ENCODE assay signal across 1 cellular context in the genomic region with DNA sequence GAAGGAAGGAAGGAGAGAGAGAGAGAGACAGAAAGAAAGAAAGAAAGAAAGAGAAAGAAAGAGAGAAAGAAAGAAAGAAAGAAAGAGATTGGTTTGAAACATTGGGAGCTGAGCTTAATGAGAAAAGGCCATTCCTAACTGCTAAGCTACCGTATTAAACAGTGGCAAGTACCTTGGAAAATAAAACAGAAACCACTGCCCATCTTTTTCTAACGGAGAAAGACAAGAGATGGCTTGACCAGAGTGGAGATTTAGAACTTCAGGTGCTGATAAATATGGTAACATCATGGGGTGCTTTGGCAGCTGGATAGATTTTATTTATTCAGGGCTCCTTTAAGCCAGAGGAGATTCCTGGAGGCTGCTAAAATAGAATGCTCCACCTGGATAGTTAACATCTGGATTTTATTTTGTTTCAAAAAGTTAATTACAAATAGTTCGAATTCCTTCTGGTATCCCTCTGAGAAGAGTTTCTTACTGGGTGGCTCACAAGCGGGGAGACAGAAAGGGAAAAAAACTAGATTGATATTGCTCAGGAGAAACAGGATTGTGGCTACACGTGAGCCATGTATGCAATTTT.
A peak's percentile ranks its signal among the peaks of the same experiment; 100 is the strongest.
TF ChIP-seq lines count a peak whose summit lies in the region.

No MANE protein-coding gene starts in this region.

TF ChIP-seq in K562, 482 proteins besides CTCF, POLR2A, EP300 and RAD21 (continued from another document):
- TF ChIP-seq, protein P1, sequence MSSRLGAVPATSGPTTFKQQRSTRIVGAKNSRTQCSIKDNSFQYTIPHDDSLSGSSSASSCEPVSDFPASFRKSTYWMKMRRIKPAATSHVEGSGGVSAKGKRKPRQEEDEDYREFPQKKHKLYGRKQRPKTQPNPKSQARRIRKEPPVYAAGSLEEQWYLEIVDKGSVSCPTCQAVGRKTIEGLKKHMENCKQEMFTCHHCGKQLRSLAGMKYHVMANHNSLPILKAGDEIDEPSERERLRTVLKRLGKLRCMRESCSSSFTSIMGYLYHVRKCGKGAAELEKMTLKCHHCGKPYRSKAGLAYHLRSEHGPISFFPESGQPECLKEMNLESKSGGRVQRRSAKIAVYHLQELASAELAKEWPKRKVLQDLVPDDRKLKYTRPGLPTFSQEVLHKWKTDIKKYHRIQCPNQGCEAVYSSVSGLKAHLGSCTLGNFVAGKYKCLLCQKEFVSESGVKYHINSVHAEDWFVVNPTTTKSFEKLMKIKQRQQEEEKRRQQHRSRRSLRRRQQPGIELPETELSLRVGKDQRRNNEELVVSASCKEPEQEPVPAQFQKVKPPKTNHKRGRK (tag; IDR thresholded peaks at IDR 0.05), result peak; percentile 58
